10 cellular contexts compared by ENCODE assay signal in genomic region chr19:35904312-35905068, GRCh38. TPM values are rescaled to one million over a fixed set of nuclear protein-coding genes. Genes with fewer than 3 reads are reported as not detected.
A peak's percentile ranks its signal among the peaks of the same experiment; 100 is the strongest.
DNase-seq lines count a peak whose midpoint lies in the region; ATAC-seq, FAIRE-seq and TF ChIP-seq lines count a peak whose summit lies in the region.
"Had no signal": no experiment of that assay in that cellular context is flagged by ENCODE, and none has a peak within 500 bp of the region (broad histone marks: within the 10 kb centered on the region; RNA-seq: fewer than 3 reads in every experiment).

No MANE protein-coding gene starts in this region.

- H4K20me1 ChIP-seq in BLaER1 treated with 17β-estradiol and CSF1 and Interleukin-3, amounts not matched to agents 10 nM and 100 nM, result peaks cover 0 to 4% (median 0%) of the 10 kb centered on the region in 11 experiments; a peak in 1 of 22 replicates

- H3K4me1 Mint-ChIP-seq in activated naive CD8-positive, alpha-beta T cell treated with anti-CD3 and anti-CD28 coated beads, Interleukin-2, amount 10 ng/mL, durations not matched to agents 7 days and 5 days, result peaks cover 36% of the 10 kb centered on the region
- H3K4me1 Mint-ChIP-seq in naive thymus-derived CD8-positive, alpha-beta T cell, result peaks cover 33 to 75% (median 56%) of the 10 kb centered on the region in 4 donors

- peak; percentile 60 for DNase-seq in KBM-7
- DNase-seq in activated naive CD8-positive, alpha-beta T cell treated with anti-CD3 and anti-CD28 coated beads, Interleukin-2, amount 10 ng/mL, durations not matched to agents 7 days and 5 days, result no peak
- no peak for DNase-seq in naive thymus-derived CD8-positive, alpha-beta T cell
- DNase-seq in NCI-H69 (lab: John Stamatoyannopoulos, UW), result no peak
- DNase-seq in kidney, result no peak

- peak overlapping the region; percentile 24 to 92 (median 87); a peak in 21 of 22 replicates for H3K9ac ChIP-seq in BLaER1 treated with 17β-estradiol and CSF1 and Interleukin-3, amounts not matched to agents 10 nM and 100 nM
- no peak overlapping the region for H3K9ac ChIP-seq in kidney (ENCODE audit: low read length in 2 of 2)

- no peak for ATAC-seq in activated naive CD8-positive, alpha-beta T cell treated with anti-CD3 and anti-CD28 coated beads, Interleukin-2, amount 10 ng/mL, durations not matched to agents 7 days and 5 days (ENCODE audit: low read depth)
- ATAC-seq in naive thymus-derived CD8-positive, alpha-beta T cell, result no peak
- ATAC-seq in HG02973 (IDR thresholded peaks at IDR 0.05; ENCODE audit: unreplicated experiment) (no peak), GM18870 (IDR thresholded peaks at IDR 0.05; ENCODE audit: unreplicated experiment) (no peak)

- H3K27ac Mint-ChIP-seq in activated naive CD8-positive, alpha-beta T cell treated with anti-CD3 and anti-CD28 coated beads, Interleukin-2, amount 10 ng/mL, durations not matched to agents 7 days and 5 days, result peak overlapping the region; percentile 81
- H3K27ac Mint-ChIP-seq in naive thymus-derived CD8-positive, alpha-beta T cell, result peak overlapping the region; percentile 89 to 100 (median 96)

- H3K9me3 Mint-ChIP-seq in activated naive CD8-positive, alpha-beta T cell treated with anti-CD3 and anti-CD28 coated beads, Interleukin-2, amount 10 ng/mL, durations not matched to agents 7 days and 5 days, result no peaks in the 10 kb centered on the region
- H3K9me3 Mint-ChIP-seq in naive thymus-derived CD8-positive, alpha-beta T cell, result no peaks in the 10 kb centered on the region

- H3K4me3 ChIP-seq in BLaER1 treated with 17β-estradiol and CSF1 and Interleukin-3, amounts not matched to agents 10 nM and 100 nM, result peak overlapping the region in 8 of 10 experiments; percentile 16 to 95 (median 90); a peak in 13 of 20 replicates
- no peak overlapping the region for H3K4me3 ChIP-seq in kidney (ENCODE audit: low read length in 2 of 2)
- H3K4me3 ChIP-seq: tibial artery had no signal

- peak overlapping the region; percentile 89 to 100 (median 99) for H3K4me2 ChIP-seq in BLaER1 treated with 17β-estradiol and CSF1 and Interleukin-3, amounts not matched to agents 10 nM and 100 nM

- H3K27ac ChIP-seq in BLaER1 treated with 17β-estradiol and CSF1 and Interleukin-3, amounts not matched to agents 10 nM and 100 nM, result peak overlapping the region; percentile 44 to 99 (median 96)
- no peak overlapping the region for H3K27ac ChIP-seq in kidney (ENCODE audit: low read depth in 2 of 2, low read length in 2 of 2)
- H3K27ac ChIP-seq: tibial artery had no signal

- TF ChIP-seq CTCF in kidney (IDR thresholded peaks at IDR 0.05; ENCODE audit: borderline replicate concordance, extremely low read depth, insufficient read depth), result no peak

- H3K9me3 ChIP-seq in BLaER1 treated with 17β-estradiol and CSF1 and Interleukin-3, amounts not matched to agents 10 nM and 100 nM (replicated peaks in 1 of 11), result no peaks in the 10 kb centered on the region
- no peaks in the 10 kb centered on the region for H3K9me3 ChIP-seq in kidney (ENCODE audit: control insufficient read depth in 1 of 2, low read length in 2 of 2)
- H3K9me3 ChIP-seq: tibial artery had no signal

- H3K4me3 Mint-ChIP-seq in activated naive CD8-positive, alpha-beta T cell treated with anti-CD3 and anti-CD28 coated beads, Interleukin-2, amount 10 ng/mL, durations not matched to agents 7 days and 5 days, result peak overlapping the region; percentile 92
- peak overlapping the region; percentile 69 to 100 (median 99) for H3K4me3 Mint-ChIP-seq in naive thymus-derived CD8-positive, alpha-beta T cell

- H3K4me1 ChIP-seq in BLaER1 treated with 17β-estradiol and CSF1 and Interleukin-3, amounts not matched to agents 10 nM and 100 nM, result peaks cover 77 to 91% (median 86%) of the 10 kb centered on the region in 10 experiments
- no peaks in the 10 kb centered on the region for H3K4me1 ChIP-seq in kidney (ENCODE audit: control insufficient read depth in 1 of 2, insufficient read depth in 1 of 2, low read depth in 1 of 2, low read length in 2 of 2)

- in situ Hi-C loops in KBM-7 (cut with MboI; ENCODE audit: low pct_unique_long_range_greater_than_20kb, low sequenced_read_pairs), result no loop called here

- intact Hi-C loops in kidney (cut with DNase I), result no loop called here

- H3K36me3 Mint-ChIP-seq in activated naive CD8-positive, alpha-beta T cell treated with anti-CD3 and anti-CD28 coated beads, Interleukin-2, amount 10 ng/mL, durations not matched to agents 7 days and 5 days, result peaks cover 8% of the 10 kb centered on the region
- peaks cover 0 to 8% (median 5%) of the 10 kb centered on the region in 3 donors for H3K36me3 Mint-ChIP-seq in naive thymus-derived CD8-positive, alpha-beta T cell

- POLR2A ChIA-PET in activated naive CD8-positive, alpha-beta T cell treated with anti-CD3 and anti-CD28 coated beads, Interleukin-2, amount 10 ng/mL, durations not matched to agents 7 days and 5 days (lab: Charles Lee), result interaction anchor here (1.1 to 2.5 kb wide), 3 partner anchors 22 to 167 kb away, joined by 4 to 41 read pairs (median 4); no protein-coding TSS in a partner anchor
- POLR2A ChIA-PET in naive thymus-derived CD8-positive, alpha-beta T cell (lab: Charles Lee), result interaction anchor here (0.7 to 4.1 kb wide), 6 partner anchors 23 to 1112 kb away, joined by 3 to 49 read pairs (median 4); partner anchors contain the start of gene LIN37

- FAIRE-seq in kidney (lab: Jason Lieb, UNC), result no peak

- H3K36me3 ChIP-seq in BLaER1 treated with 17β-estradiol and CSF1 and Interleukin-3, amounts not matched to agents 10 nM and 100 nM, result peaks cover 0 to 35% (median 0%) of the 10 kb centered on the region in 11 experiments; a peak in 5 of 22 replicates
- H3K36me3 ChIP-seq in kidney (ENCODE audit: control insufficient read depth in 1 of 2, insufficient read depth in 2 of 2, low read length in 2 of 2), result no peaks in the 10 kb centered on the region
- H3K36me3 ChIP-seq: tibial artery had no signal

- no peaks in the 10 kb centered on the region for H3K27me3 ChIP-seq in BLaER1 treated with 17β-estradiol and CSF1 and Interleukin-3, amounts not matched to agents 10 nM and 100 nM

- no peaks in the 10 kb centered on the region for H3K27me3 Mint-ChIP-seq in activated naive CD8-positive, alpha-beta T cell treated with anti-CD3 and anti-CD28 coated beads, Interleukin-2, amount 10 ng/mL, durations not matched to agents 7 days and 5 days
- no peaks in the 10 kb centered on the region for H3K27me3 Mint-ChIP-seq in naive thymus-derived CD8-positive, alpha-beta T cell

RNA-seq across cellular contexts. Expression of gene HCST, which starts 2.2 kb away (rescaled TPM):
- 100 to 1,000 TPM; 186 to 190 TPM for total RNA-seq in activated naive CD8-positive, alpha-beta T cell treated with anti-CD3 and anti-CD28 coated beads, Interleukin-2, amount 10 ng/mL, durations not matched to agents 7 days and 5 days
- 10 to 100 TPM; 85.7 to 87.7 TPM for total RNA-seq in naive thymus-derived CD8-positive, alpha-beta T cell
- polyA plus RNA-seq in naive thymus-derived CD8-positive, alpha-beta T cell, result 1,000 to 10,000 TPM; 1,254 to 1,751 (median 1,469) TPM
- total RNA-seq in kidney, result 16.7 TPM
- polyA plus RNA-seq in kidney (ENCODE audit: insufficient read depth, low read depth, low replicate concordance), result 10.6 TPM
- total RNA-seq: kidney epithelial cell had no signal

RNA-seq across cellular contexts. Expression of gene TYROBP, which starts 3.6 kb away (rescaled TPM):
- total RNA-seq in activated naive CD8-positive, alpha-beta T cell treated with anti-CD3 and anti-CD28 coated beads, Interleukin-2, amount 10 ng/mL, durations not matched to agents 7 days and 5 days, result 10 to 100 TPM; 10.6 to 11.2 TPM
- 1 to 10 TPM; 3.1 to 5.8 TPM for total RNA-seq in naive thymus-derived CD8-positive, alpha-beta T cell
- 10 to 100 TPM in 1 of 3 donors, 1 to 10 TPM in 2; 4.4 to 72.6 (median 5.6) TPM for polyA plus RNA-seq in naive thymus-derived CD8-positive, alpha-beta T cell
- 77.6 TPM for total RNA-seq in kidney
- polyA plus RNA-seq in kidney (ENCODE audit: insufficient read depth, low read depth, low replicate concordance), result 64.2 TPM
- total RNA-seq: kidney epithelial cell had no signal

RNA-seq across cellular contexts. Expression of gene NFKBID, which starts 4.2 kb away (rescaled TPM):
- total RNA-seq in activated naive CD8-positive, alpha-beta T cell treated with anti-CD3 and anti-CD28 coated beads, Interleukin-2, amount 10 ng/mL, durations not matched to agents 7 days and 5 days, result 10 to 100 TPM; 40.7 to 48.7 TPM
- 10 to 100 TPM; 42.7 to 48.7 TPM for total RNA-seq in naive thymus-derived CD8-positive, alpha-beta T cell
- polyA plus RNA-seq in naive thymus-derived CD8-positive, alpha-beta T cell, result 1 to 10 TPM; 1.2 to 2.8 (median 2.5) TPM
- 23.9 TPM for total RNA-seq in kidney
- polyA plus RNA-seq in kidney (ENCODE audit: insufficient read depth, low read depth, low replicate concordance), result 1.9 TPM

RNA-seq across cellular contexts. Expression of gene LRFN3, which starts 31.7 kb away (rescaled TPM):
- total RNA-seq in activated naive CD8-positive, alpha-beta T cell treated with anti-CD3 and anti-CD28 coated beads, Interleukin-2, amount 10 ng/mL, durations not matched to agents 7 days and 5 days, result 10 to 100 TPM; 10.7 to 12.4 TPM
- 10 to 100 TPM; 11.2 to 11.4 TPM for total RNA-seq in naive thymus-derived CD8-positive, alpha-beta T cell
- 1 to 10 TPM in 2 of 3 donors, under 1 TPM in 1; 0.62 to 1.4 (median 1.1) TPM for polyA plus RNA-seq in naive thymus-derived CD8-positive, alpha-beta T cell
- 9.4 TPM for total RNA-seq in kidney
- polyA plus RNA-seq in kidney (ENCODE audit: insufficient read depth, low read depth, low replicate concordance), result 8.2 TPM

RNA-seq across cellular contexts. Expression of gene APLP1, which starts 36.1 kb away (rescaled TPM):
- 1 to 10 TPM; 1.2 to 1.4 TPM for total RNA-seq in activated naive CD8-positive, alpha-beta T cell treated with anti-CD3 and anti-CD28 coated beads, Interleukin-2, amount 10 ng/mL, durations not matched to agents 7 days and 5 days
- total RNA-seq in naive thymus-derived CD8-positive, alpha-beta T cell, result not detected
- not detected for polyA plus RNA-seq in naive thymus-derived CD8-positive, alpha-beta T cell
- 3.8 TPM for total RNA-seq in kidney
- 13.6 TPM for polyA plus RNA-seq in kidney (ENCODE audit: insufficient read depth, low read depth, low replicate concordance)

Comparison
In these comparisons a context has a peak if more than half of its experiments do, and no peak if none do; other contexts are left out.
1. H3K27ac ChIP-seq: peak in BLaER1 treated with 17β-estradiol and CSF1 and Interleukin-3, amounts not matched to agents 10 nM and 100 nM (11 of 11); none in kidney (0 of 2).
2. H3K4me3 ChIP-seq: peak in BLaER1 treated with 17β-estradiol and CSF1 and Interleukin-3, amounts not matched to agents 10 nM and 100 nM (8 of 10); none in kidney (0 of 2).
3. H3K9ac ChIP-seq: peak in BLaER1 treated with 17β-estradiol and CSF1 and Interleukin-3, amounts not matched to agents 10 nM and 100 nM (11 of 11); none in kidney (0 of 2).